In the genomic region with DNA sequence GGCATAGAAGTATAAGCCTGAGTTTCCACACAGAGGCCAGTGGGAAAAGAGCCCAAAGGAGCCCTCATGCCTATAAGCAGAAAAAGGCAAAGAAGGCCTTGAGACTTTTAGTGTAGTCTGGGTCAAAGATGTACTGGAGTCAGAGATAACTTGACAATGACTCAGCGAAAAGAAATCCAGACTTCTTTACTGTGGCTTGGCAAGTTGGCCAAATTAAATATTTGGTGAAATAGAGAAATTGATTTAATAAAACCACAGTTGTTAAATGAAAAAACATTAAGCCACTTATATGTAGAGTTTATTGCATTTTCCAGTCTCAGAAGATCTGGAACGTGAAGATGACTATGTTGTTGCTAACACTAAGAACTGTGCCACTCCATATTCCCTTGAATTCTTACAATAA, we compare ENCODE assay signal across 12 cellular contexts.
DNase-seq lines count a peak whose midpoint lies in the region; ATAC-seq and TF ChIP-seq lines count a peak whose summit lies in the region.
"Had no signal": no experiment of that assay in that cellular context is flagged by ENCODE, and none has a peak within 500 bp of the region (broad histone marks: within the 10 kb centered on the region; RNA-seq: fewer than 3 reads in every experiment).

No MANE protein-coding gene starts in this region.

- DNase-seq in GM03348 (ENCODE audit: low spot score) (peak; percentile 54), OCI-M1 (lab: John Stamatoyannopoulos, UW) (peak; percentile 64), epithelial cell of esophagus (ENCODE audit: low read depth) (peak; percentile 54), renal cortical epithelial cell (ENCODE audit: low read depth) (peak; percentile 79), SKM-1 (lab: John Stamatoyannopoulos, UW; ENCODE audit: unreplicated experiment) (no peak), putamen (ENCODE audit: low spot score) (no peak)
- no peak for DNase-seq in activated naive CD4-positive, alpha-beta T cell treated with anti-CD3 and anti-CD28 coated beads, Interleukin-2, amount 50 U/mL, for 72 hours (ENCODE audit: low spot score in 2 of 2)
- no peak for DNase-seq in activated CD8-positive, alpha-beta memory T cell treated with anti-CD3 and anti-CD28 coated beads, Interleukin-2, amount 10 ng/mL, durations not matched to agents 7 days and 5 days
- DNase-seq: activated CD8-positive, alpha-beta memory T cell treated with anti-CD3 and anti-CD28 coated beads, Interleukin-2, amount 50 U/mL, for 4 hours; kidney; NCI-H2107 had no signal

- H3K27me3 Mint-ChIP-seq in activated CD8-positive, alpha-beta memory T cell treated with anti-CD3 and anti-CD28 coated beads, Interleukin-2, amount 10 ng/mL, durations not matched to agents 7 days and 5 days = peaks cover 2% of the 10 kb centered on the region

- H3K27ac Mint-ChIP-seq in activated naive CD4-positive, alpha-beta T cell treated with anti-CD3 and anti-CD28 coated beads, Interleukin-2, amount 50 U/mL, for 72 hours = no peak overlapping the region
- no peak overlapping the region for H3K27ac Mint-ChIP-seq in activated CD8-positive, alpha-beta memory T cell treated with anti-CD3 and anti-CD28 coated beads, Interleukin-2, amount 10 ng/mL, durations not matched to agents 7 days and 5 days

- no peak for ATAC-seq in activated naive CD4-positive, alpha-beta T cell treated with anti-CD3 and anti-CD28 coated beads, Interleukin-2, amount 50 U/mL, for 72 hours
- no peak for ATAC-seq in activated CD8-positive, alpha-beta memory T cell treated with anti-CD3 and anti-CD28 coated beads, Interleukin-2, amount 10 ng/mL, durations not matched to agents 7 days and 5 days

- CTCF ChIA-PET in activated CD8-positive, alpha-beta memory T cell treated with anti-CD3 and anti-CD28 coated beads, Interleukin-2, amount 10 ng/mL, durations not matched to agents 7 days and 5 days (lab: Charles Lee) = no interaction called here

- H3K36me3 Mint-ChIP-seq in activated naive CD4-positive, alpha-beta T cell treated with anti-CD3 and anti-CD28 coated beads, Interleukin-2, amount 50 U/mL, for 72 hours = no peaks in the 10 kb centered on the region
- no peaks in the 10 kb centered on the region for H3K36me3 Mint-ChIP-seq in activated CD8-positive, alpha-beta memory T cell treated with anti-CD3 and anti-CD28 coated beads, Interleukin-2, amount 10 ng/mL, durations not matched to agents 7 days and 5 days

- peaks cover 10% of the 10 kb centered on the region for H3K4me1 Mint-ChIP-seq in activated CD8-positive, alpha-beta memory T cell treated with anti-CD3 and anti-CD28 coated beads, Interleukin-2, amount 10 ng/mL, durations not matched to agents 7 days and 5 days

- peaks cover 3 to 5% of the 10 kb centered on the region in 2 donors for H3K9me3 Mint-ChIP-seq in activated naive CD4-positive, alpha-beta T cell treated with anti-CD3 and anti-CD28 coated beads, Interleukin-2, amount 50 U/mL, for 72 hours
- no peaks in the 10 kb centered on the region for H3K9me3 Mint-ChIP-seq in activated CD8-positive, alpha-beta memory T cell treated with anti-CD3 and anti-CD28 coated beads, Interleukin-2, amount 10 ng/mL, durations not matched to agents 7 days and 5 days (ENCODE audit: low read depth)

- H3K4me3 Mint-ChIP-seq in activated CD8-positive, alpha-beta memory T cell treated with anti-CD3 and anti-CD28 coated beads, Interleukin-2, amount 10 ng/mL, durations not matched to agents 7 days and 5 days = no peak overlapping the region

- no peak overlapping the region for H3K4me3 ChIP-seq in epithelial cell of esophagus (ENCODE audit: low read length)
- H3K4me3 ChIP-seq: adrenal gland had no signal

- TF ChIP-seq CTCF in epithelial cell of esophagus (IDR thresholded peaks at IDR 0.05; ENCODE audit: insufficient read depth, low read depth, low read length, missing control alignments) = no peak

Comparison
In these comparisons a context has a peak if more than half of its experiments do, and no peak if none do; other contexts are left out.
1. DNase-seq: peak in GM03348 (single experiment), OCI-M1 (single experiment), epithelial cell of esophagus (single experiment) and renal cortical epithelial cell (single experiment); none in SKM-1 (single experiment), activated naive CD4-positive, alpha-beta T cell treated with anti-CD3 and anti-CD28 coated beads, Interleukin-2, amount 50 U/mL, for 72 hours (0 of 2), putamen (single experiment) and activated CD8-positive, alpha-beta memory T cell treated with anti-CD3 and anti-CD28 coated beads, Interleukin-2, amount 10 ng/mL, durations not matched to agents 7 days and 5 days (single experiment).